ENCODE assay signal across 1 cellular context in genomic region chr3:165915104-165915503, GRCh38.
A peak's percentile ranks its signal among the peaks of the same experiment; 100 is the strongest.
TF ChIP-seq lines count a peak whose summit lies in the region.

No MANE protein-coding gene starts in this region.

TF ChIP-seq in HEK293, 187 proteins besides CTCF, POLR2A, EP300 and RAD21:
- TF ChIP-seq ZNF280D (tag by site-specific recombination; IDR thresholded peaks at IDR 0.05) (0 out of 2 replicates have a peak, but pooled peaks have one; percentile 52), ZNF202 (tag by site-specific recombination; IDR thresholded peaks at IDR 0.05; ENCODE audit: borderline replicate concordance) (0 out of 2 replicates have a peak, but pooled peaks have one; percentile 13), ZNF146 (tag by site-specific recombination; IDR thresholded peaks at IDR 0.05) (peak; percentile 89)
